ENCODE assay signal across 8 cellular contexts in the genomic region with DNA sequence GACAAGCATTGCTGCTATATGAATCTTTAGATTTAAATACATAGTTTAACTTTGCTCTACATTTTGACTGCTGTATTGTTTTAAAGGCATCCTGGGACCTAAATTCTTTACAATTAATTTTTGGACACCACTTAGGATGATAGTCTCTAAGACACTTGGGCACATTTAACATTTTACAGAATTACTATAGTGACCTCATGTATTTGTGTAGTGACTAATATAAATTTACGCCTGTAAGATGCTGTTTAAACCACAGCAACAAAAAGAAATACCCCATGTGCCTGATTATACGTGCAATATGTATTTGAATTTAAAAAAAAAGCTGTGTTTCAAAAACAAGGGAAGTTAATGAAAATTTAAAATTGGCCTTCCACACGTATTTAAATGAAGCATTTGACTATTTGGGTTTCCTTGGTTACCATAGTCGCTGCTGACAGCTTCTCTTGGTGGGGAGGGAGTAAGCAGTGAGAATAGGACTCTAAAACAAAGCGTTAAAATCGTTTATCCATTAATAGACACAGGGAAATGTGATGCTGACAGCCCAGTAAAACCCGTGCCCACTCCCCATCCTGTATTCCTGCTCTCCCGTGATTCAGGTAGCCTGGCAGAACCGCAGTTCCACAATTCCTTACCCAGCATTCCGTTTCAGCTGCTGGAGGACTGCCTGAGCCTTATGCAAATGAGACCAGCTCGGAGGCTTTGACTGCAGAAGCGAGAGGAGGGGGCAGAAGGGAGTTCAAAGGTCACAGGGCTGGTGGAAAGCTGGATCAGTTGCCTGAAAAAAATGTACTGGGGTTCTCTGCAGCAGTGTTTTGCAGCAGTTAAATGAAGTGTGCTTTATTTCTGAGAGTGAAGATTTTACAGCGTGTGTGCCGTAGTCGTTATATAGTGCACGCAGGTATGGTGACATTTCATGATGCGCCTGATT.
DNase-seq lines count a peak whose midpoint lies in the region; ATAC-seq and TF ChIP-seq lines count a peak whose summit lies in the region.

No MANE protein-coding gene starts in this region.

- peak overlapping the region; percentile 52 for H3K9ac ChIP-seq in SK-N-SH

- peaks cover 9% of the 10 kb centered on the region for H3F3A ChIP-seq in SK-N-SH (replicated peaks; ENCODE audit: insufficient read depth)

- CTCF ChIA-PET in SK-N-SH (lab: Yijun Ruan, JAX): interaction anchor here (0.7 to 1.7 kb wide), 7 partner anchors 11 to 334 kb away, joined by 3 to 7 read pairs (median 4); a partner anchor contains a TSS

- peak overlapping the region; percentile 81 for H3K4me3 Mint-ChIP-seq in osteocyte (ENCODE audit: unreplicated experiment)
- no peak overlapping the region for H3K4me3 Mint-ChIP-seq in activated T-helper 2 cell treated with anti-CD3 and anti-CD28 coated beads, Interferon-gamma antibody, Interleukin-2, Interleukin-4, amounts not matched to agents 10 μg/mL and 5 μg/mL and 100 μg/mL, durations not matched to agents 14 hours and 24 hours and 36 hours (ENCODE audit: low read depth)

- TF ChIP-seq CTCF in NB4 (IDR thresholded peaks at IDR 0.05; ENCODE audit: low read depth, low read length) (no peak), SK-N-SH (IDR thresholded peaks at IDR 0.05) (no peak), heart left ventricle (IDR thresholded peaks at IDR 0.05) (no peak), osteocyte (IDR thresholded peaks at IDR 0.05) (no peak)

- H3K79me2 ChIP-seq in SK-N-SH (ENCODE audit: insufficient read depth): no peaks in the 10 kb centered on the region

- H3K27ac ChIP-seq in SK-N-SH (ENCODE audit: low read depth in 2 of 2, low read length in 1 of 2): peak overlapping the region; percentile 11 to 95; a peak in 3 of 4 replicates
- peak overlapping the region in 5 of 12 donors; percentile 5 to 38 (median 10) for H3K27ac ChIP-seq in heart left ventricle

- H3K27me3 ChIP-seq in SK-N-SH (ENCODE audit: insufficient read depth): no peaks in the 10 kb centered on the region
- no peaks in the 10 kb centered on the region for H3K27me3 ChIP-seq in heart left ventricle

- H3K4me1 ChIP-seq in SK-N-SH (ENCODE audit: control insufficient read depth in 1 of 2, insufficient read depth in 2 of 2, low read depth in 1 of 2, low read length in 1 of 2): peaks cover 12 to 17% of the 10 kb centered on the region in 2 experiments; a peak in 3 of 4 replicates
- H3K4me1 ChIP-seq in heart left ventricle: peaks cover 0 to 30% (median 5%) of the 10 kb centered on the region in 12 donors

- no peaks in the 10 kb centered on the region for H4K20me1 ChIP-seq in SK-N-SH (ENCODE audit: insufficient read depth)

- H3K27ac Mint-ChIP-seq in osteocyte (ENCODE audit: unreplicated experiment): no peak overlapping the region
- H3K27ac Mint-ChIP-seq in activated T-helper 2 cell treated with anti-CD3 and anti-CD28 coated beads, Interferon-gamma antibody, Interleukin-2, Interleukin-4, amounts not matched to agents 10 μg/mL and 5 μg/mL and 100 μg/mL, durations not matched to agents 14 hours and 24 hours and 36 hours: no peak overlapping the region

- H3K4me2 ChIP-seq in SK-N-SH: peak overlapping the region; percentile 79

- H3K9me3 ChIP-seq in SK-N-SH (no peaks in the 10 kb centered on the region), heart left ventricle (no peaks in the 10 kb centered on the region)

- DNase-seq in NB4 (ENCODE audit: low read depth): peak; percentile 3
- peak; percentile 63 for DNase-seq in SK-N-SH
- DNase-seq in heart left ventricle: peak; percentile 46 to 61 (median 54)
- no peak for DNase-seq in osteocyte (ENCODE audit: extremely low spot score, unreplicated experiment)
- DNase-seq in activated naive CD4-positive, alpha-beta T cell treated with Interleukin-2 at 50 U/mL for 16 hours: no peak
- DNase-seq in activated T-helper 2 cell treated with anti-CD3 and anti-CD28 coated beads, Interferon-gamma antibody, Interleukin-2, Interleukin-4, amounts not matched to agents 10 μg/mL and 5 μg/mL and 100 μg/mL, durations not matched to agents 14 hours and 24 hours and 36 hours (ENCODE audit: low spot score): no peak
- no peak for DNase-seq in middle frontal gyrus (ENCODE audit: extremely low spot score, low spot score)

- H3K9me2 ChIP-seq in SK-N-SH: no peaks in the 10 kb centered on the region

- no peaks in the 10 kb centered on the region for H3K36me3 Mint-ChIP-seq in osteocyte (ENCODE audit: unreplicated experiment)
- H3K36me3 Mint-ChIP-seq in activated T-helper 2 cell treated with anti-CD3 and anti-CD28 coated beads, Interferon-gamma antibody, Interleukin-2, Interleukin-4, amounts not matched to agents 10 μg/mL and 5 μg/mL and 100 μg/mL, durations not matched to agents 14 hours and 24 hours and 36 hours (ENCODE audit: low read depth): no peaks in the 10 kb centered on the region

- peak; percentile 77 to 93 (median 92) for ATAC-seq in heart left ventricle
- ATAC-seq in GM19324 (IDR thresholded peaks at IDR 0.05; ENCODE audit: low FRiP score, unreplicated experiment): no peak

- peak; percentile 34 for TF ChIP-seq RAD21 in SK-N-SH (IDR thresholded peaks at IDR 0.05; ENCODE audit: low read length)

- H3K9me3 Mint-ChIP-seq in osteocyte (ENCODE audit: unreplicated experiment): no peaks in the 10 kb centered on the region
- no peaks in the 10 kb centered on the region for H3K9me3 Mint-ChIP-seq in activated T-helper 2 cell treated with anti-CD3 and anti-CD28 coated beads, Interferon-gamma antibody, Interleukin-2, Interleukin-4, amounts not matched to agents 10 μg/mL and 5 μg/mL and 100 μg/mL, durations not matched to agents 14 hours and 24 hours and 36 hours

- H3K36me3 ChIP-seq in SK-N-SH (replicated peaks in 1 of 2; ENCODE audit: control insufficient read depth in 1 of 2, insufficient read depth in 2 of 2, low read length in 1 of 2): no peaks in the 10 kb centered on the region
- no peaks in the 10 kb centered on the region for H3K36me3 ChIP-seq in heart left ventricle

- peak overlapping the region; percentile 85 for H2AFZ ChIP-seq in SK-N-SH (ENCODE audit: low read depth)

- H3K4me3 ChIP-seq in NB4 (ENCODE audit: low read depth, low read length): no peak overlapping the region
- peak overlapping the region; percentile 56 to 62 for H3K4me3 ChIP-seq in SK-N-SH (ENCODE audit: low read depth in 2 of 2, low read length in 1 of 2)
- H3K4me3 ChIP-seq in heart left ventricle: peak overlapping the region; percentile 3 to 58 (median 50)

- POLR2A ChIA-PET in SK-N-SH (lab: Yijun Ruan, JAX): interaction anchor here (0.7 to 1.3 kb wide), 2 partner anchors 100 to 104 kb away, joined by 3 to 5 read pairs; a partner anchor contains a TSS

- TF ChIP-seq POLR2A in NB4 (IDR thresholded peaks at IDR 0.05; ENCODE audit: extremely low read depth, insufficient read length) (no peak), heart left ventricle (IDR thresholded peaks at IDR 0.05) (no peak)

- 0 out of 4 replicates have a peak, but pooled peaks of 1 of the 2 experiments have one; percentile 13 for TF ChIP-seq EP300 in SK-N-SH (IDR thresholded peaks at IDR 0.05; ENCODE audit: borderline replicate concordance in 1 of 2, low read depth in 1 of 2, low read length in 1 of 2)

- H3K4me1 Mint-ChIP-seq in osteocyte (ENCODE audit: unreplicated experiment): peaks cover 14% of the 10 kb centered on the region
- no peaks in the 10 kb centered on the region for H3K4me1 Mint-ChIP-seq in activated T-helper 2 cell treated with anti-CD3 and anti-CD28 coated beads, Interferon-gamma antibody, Interleukin-2, Interleukin-4, amounts not matched to agents 10 μg/mL and 5 μg/mL and 100 μg/mL, durations not matched to agents 14 hours and 24 hours and 36 hours (ENCODE audit: low read depth)

- H3K27me3 Mint-ChIP-seq in osteocyte (ENCODE audit: unreplicated experiment): peaks cover 5% of the 10 kb centered on the region
- H3K27me3 Mint-ChIP-seq in activated T-helper 2 cell treated with anti-CD3 and anti-CD28 coated beads, Interferon-gamma antibody, Interleukin-2, Interleukin-4, amounts not matched to agents 10 μg/mL and 5 μg/mL and 100 μg/mL, durations not matched to agents 14 hours and 24 hours and 36 hours (ENCODE audit: low read depth): peaks cover 3% of the 10 kb centered on the region

- intact Hi-C loops in heart left ventricle (cut with DNase I): loop anchor here in 2 of 10 donors (5.0 to 10.0 kb wide), 2 partner anchors 101 to 109 kb away; a partner anchor contains a TSS
- intact Hi-C loops in activated T-helper 2 cell treated with anti-CD3 and anti-CD28 coated beads, Interferon-gamma antibody, Interleukin-2, Interleukin-4, amounts not matched to agents 10 μg/mL and 5 μg/mL and 100 μg/mL, durations not matched to agents 14 hours and 24 hours and 36 hours (cut with micrococcal nuclease): no loop called here

- 7% methylated on average over 17 of the region's 17 CpGs for WGBS in SK-N-SH (ENCODE audit: low lambda C conversion rate)
- 25 to 31% (median 27%) methylated on average over 17 of the region's 17 CpGs for WGBS in heart left ventricle, 4 donors

TF ChIP-seq in SK-N-SH, 30 proteins besides CTCF, POLR2A, EP300 and RAD21:
- no peak for TF ChIP-seq RXRA (IDR thresholded peaks at IDR 0.05; ENCODE audit: borderline replicate concordance, low read depth)
- 0 out of 2 replicates have a peak, but pooled peaks have one; percentile 41 for TF ChIP-seq RFX5 (IDR thresholded peaks at IDR 0.05; ENCODE audit: low read length)
- TF ChIP-seq MXI1 (IDR thresholded peaks at IDR 0.05; ENCODE audit: low read depth, low read length): peak; percentile 89
- 0 out of 2 replicates have a peak, but pooled peaks have one; percentile 12 for TF ChIP-seq SIN3A (IDR thresholded peaks at IDR 0.05; ENCODE audit: borderline replicate concordance, low read depth, low read length)

Comparison
In these comparisons a context has a peak if more than half of its experiments do, and no peak if none do; other contexts are left out.
1. DNase-seq: peak in NB4 (single experiment), SK-N-SH (single experiment) and heart left ventricle (5 of 5); none in osteocyte (single experiment), activated naive CD4-positive, alpha-beta T cell treated with Interleukin-2 at 50 U/mL for 16 hours (single experiment), activated T-helper 2 cell treated with anti-CD3 and anti-CD28 coated beads, Interferon-gamma antibody, Interleukin-2, Interleukin-4, amounts not matched to agents 10 μg/mL and 5 μg/mL and 100 μg/mL, durations not matched to agents 14 hours and 24 hours and 36 hours (single experiment) and middle frontal gyrus (single experiment).